Comparison of ENCODE assay signal across 8 cellular contexts in the genomic region with DNA sequence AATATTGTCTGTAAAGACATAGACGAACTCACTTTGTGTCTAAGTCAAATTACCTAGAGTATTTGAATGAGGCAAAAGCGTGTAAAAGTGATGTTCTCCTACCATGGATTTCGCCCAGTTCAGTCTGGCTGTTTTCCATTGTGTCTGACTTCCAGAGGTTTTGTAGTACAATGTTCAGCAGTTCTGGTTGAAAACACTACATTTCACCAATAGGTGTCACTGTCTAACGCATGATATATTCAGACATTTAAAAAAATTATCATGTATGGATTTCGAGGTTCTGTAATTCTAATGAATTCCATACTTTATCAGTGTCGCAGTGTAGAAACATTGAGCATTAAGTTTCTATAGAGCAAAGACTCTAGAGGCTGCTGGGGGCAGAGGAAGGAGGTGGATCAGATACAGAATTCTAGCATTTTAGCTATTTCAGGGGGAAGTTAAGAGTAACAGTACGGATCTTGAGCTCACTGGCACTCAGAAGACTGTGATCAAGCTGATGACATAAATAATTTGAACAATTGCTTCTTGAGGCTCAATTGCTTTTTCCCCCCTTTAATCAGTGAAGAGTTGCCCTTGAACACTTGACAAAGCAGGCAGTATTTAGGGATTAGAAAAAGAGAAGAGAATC.
DNase-seq lines count a peak whose midpoint lies in the region; ATAC-seq, FAIRE-seq and TF ChIP-seq lines count a peak whose summit lies in the region.

No MANE protein-coding gene starts in this region.

- H3K4me3 ChIP-seq in KMS-11 (IDR thresholded peaks at IDR 0.05; ENCODE audit: insufficient read depth, low read depth, low read length): no peak overlapping the region
- no peak overlapping the region for H3K4me3 ChIP-seq in fibroblast of villous mesenchyme (ENCODE audit: low read depth, low read length)
- no peak overlapping the region for H3K4me3 ChIP-seq in osteoblast (ENCODE audit: insufficient read depth, low read length)

- H3K27ac ChIP-seq in KMS-11 (no peak overlapping the region), osteoblast (ENCODE audit: low read depth, low read length) (no peak overlapping the region)

- H4K20me1 ChIP-seq in KMS-11 (ENCODE audit: insufficient read depth) (no peaks in the 10 kb centered on the region), osteoblast (ENCODE audit: insufficient read depth, low read length) (no peaks in the 10 kb centered on the region)

- no peak overlapping the region for H3K4me2 ChIP-seq in KMS-11
- H3K4me2 ChIP-seq in osteoblast (ENCODE audit: insufficient read depth, low read length): no peak overlapping the region

- peak; percentile 41 for DNase-seq in AG08396 (ENCODE audit: low spot score)
- DNase-seq in GM18507 (ENCODE audit: extremely low spot score, insufficient read length, low read depth): no peak
- peak; percentile 70 for DNase-seq in SK-N-DZ (ENCODE audit: low spot score)
- DNase-seq in fibroblast of villous mesenchyme (ENCODE audit: low read depth): peak; percentile 80
- peak; percentile 71 for DNase-seq in osteoblast (ENCODE audit: insufficient read length, low spot score, missing footprints)
- DNase-seq in omental fat pad (ENCODE audit: low spot score): no peak
- no peak for DNase-seq in NCI-H128 (lab: John Stamatoyannopoulos, UW; ENCODE audit: unreplicated experiment)

- H3K36me3 ChIP-seq in KMS-11 (ENCODE audit: insufficient read depth) (no peaks in the 10 kb centered on the region), osteoblast (ENCODE audit: insufficient read depth, low read length) (no peaks in the 10 kb centered on the region)

- H3K4me1 ChIP-seq in KMS-11 (ENCODE audit: low read depth, poor library complexity, severe bottlenecking) (no peaks in the 10 kb centered on the region), osteoblast (ENCODE audit: insufficient read depth, low read length) (peaks cover 13% of the 10 kb centered on the region)

- H3K79me2 ChIP-seq in KMS-11 (ENCODE audit: insufficient read depth, low read depth) (no peaks in the 10 kb centered on the region), osteoblast (ENCODE audit: insufficient read depth, low read length) (no peaks in the 10 kb centered on the region)

- ATAC-seq in omental fat pad (ENCODE audit: low FRiP score): no peak

- H3K9me3 ChIP-seq in osteoblast (ENCODE audit: low read depth, low read length): no peaks in the 10 kb centered on the region

- H3K9ac ChIP-seq in KMS-11: no peak overlapping the region

- peak; percentile 79 for FAIRE-seq in GM18507 (lab: Jason Lieb, UNC)

- H3K27me3 ChIP-seq in KMS-11 (ENCODE audit: insufficient read depth, low read depth) (no peaks in the 10 kb centered on the region), osteoblast (ENCODE audit: insufficient read depth, low read length) (no peaks in the 10 kb centered on the region)

- H2AFZ ChIP-seq in KMS-11 (ENCODE audit: low read depth): no peak overlapping the region; the same call in 1 of the 2 replicates
- H2AFZ ChIP-seq in osteoblast (ENCODE audit: low read length): no peak overlapping the region

- TF ChIP-seq CTCF in KMS-11 (conservative IDR thresholded peaks at IDR 0.05; ENCODE audit: low read depth, low read length) (peak; percentile 86), fibroblast of villous mesenchyme (IDR thresholded peaks at IDR 0.05; ENCODE audit: insufficient read depth, low read depth, low read length) (peak; percentile 64), osteoblast (IDR thresholded peaks at IDR 0.05; ENCODE audit: extremely low read depth, low read depth, low read length) (peak; percentile 67), omental fat pad (IDR thresholded peaks at IDR 0.05) (peak in 1 of 3 donors; percentile 3)

Comparison
In these comparisons a context has a peak if more than half of its experiments do, and no peak if none do; other contexts are left out.
1. DNase-seq: peak in AG08396 (single experiment), SK-N-DZ (single experiment), fibroblast of villous mesenchyme (single experiment) and osteoblast (single experiment); none in GM18507 (single experiment), omental fat pad (single experiment) and NCI-H128 (single experiment).